8 cellular contexts compared by ENCODE assay signal in genomic region chr18:79069792-79070151, GRCh38. TPM values are rescaled to one million over a fixed set of nuclear protein-coding genes. Genes with fewer than 3 reads are reported as not detected.
DNase-seq lines count a peak whose midpoint lies in the region; ATAC-seq and TF ChIP-seq lines count a peak whose summit lies in the region.

No MANE protein-coding gene starts in this region.

- peaks cover 26% of the 10 kb centered on the region for H3K4me1 Mint-ChIP-seq in activated T-helper 2 cell treated with anti-CD3 and anti-CD28 coated beads, Interferon-gamma antibody, Interleukin-2, Interleukin-4, amounts not matched to agents 10 μg/mL and 5 μg/mL and 100 μg/mL, durations not matched to agents 14 hours and 24 hours and 36 hours (ENCODE audit: low read depth)

- H3K36me3 ChIP-seq in left ventricle myocardium inferior (no peaks in the 10 kb centered on the region), iPS-20b (ENCODE audit: insufficient read depth, low read depth, low read length) (no peaks in the 10 kb centered on the region)

- peaks cover 25% of the 10 kb centered on the region for H3K9me3 Mint-ChIP-seq in activated T-helper 2 cell treated with anti-CD3 and anti-CD28 coated beads, Interferon-gamma antibody, Interleukin-2, Interleukin-4, amounts not matched to agents 10 μg/mL and 5 μg/mL and 100 μg/mL, durations not matched to agents 14 hours and 24 hours and 36 hours

- peaks cover 51% of the 10 kb centered on the region for H3K36me3 Mint-ChIP-seq in activated T-helper 2 cell treated with anti-CD3 and anti-CD28 coated beads, Interferon-gamma antibody, Interleukin-2, Interleukin-4, amounts not matched to agents 10 μg/mL and 5 μg/mL and 100 μg/mL, durations not matched to agents 14 hours and 24 hours and 36 hours (ENCODE audit: low read depth)

- intact Hi-C loops in left ventricle myocardium inferior (cut with micrococcal nuclease) = no loop called here
- intact Hi-C loops in Right ventricle myocardium inferior (cut with DNase I) = loop anchor here (5.0 kb wide), 2 partner anchors 323 to 613 kb away; no protein-coding TSS in a partner anchor
- intact Hi-C loops in activated T-helper 2 cell treated with anti-CD3 and anti-CD28 coated beads, Interferon-gamma antibody, Interleukin-2, Interleukin-4, amounts not matched to agents 10 μg/mL and 5 μg/mL and 100 μg/mL, durations not matched to agents 14 hours and 24 hours and 36 hours (cut with micrococcal nuclease) = loop anchor here (1.0 to 10.0 kb wide), 4 partner anchors 175 to 610 kb away; partner anchors contain the start of genes CTDP1 and NFATC1

- peaks cover 42% of the 10 kb centered on the region for H3K4me1 ChIP-seq in left ventricle myocardium inferior
- H3K4me1 ChIP-seq in iPS-20b (ENCODE audit: insufficient read depth, low read length) = no peaks in the 10 kb centered on the region

- peak overlapping the region; percentile 84 for H3K27ac Mint-ChIP-seq in activated T-helper 2 cell treated with anti-CD3 and anti-CD28 coated beads, Interferon-gamma antibody, Interleukin-2, Interleukin-4, amounts not matched to agents 10 μg/mL and 5 μg/mL and 100 μg/mL, durations not matched to agents 14 hours and 24 hours and 36 hours

- no peaks in the 10 kb centered on the region for H3K27me3 ChIP-seq in left ventricle myocardium inferior (ENCODE audit: low read depth)
- peaks cover 30% of the 10 kb centered on the region for H3K27me3 ChIP-seq in iPS-20b (ENCODE audit: insufficient read depth, low read length)

- H3K27ac ChIP-seq in left ventricle myocardium inferior (replicated peaks) (peak overlapping the region; percentile 94), iPS-20b (ENCODE audit: low read length) (peak overlapping the region; percentile 53), substantia nigra (ENCODE audit: low read depth, low read length, poor library complexity, severe bottlenecking) (peak overlapping the region; percentile 83)

- H3K9me3 ChIP-seq in left ventricle myocardium inferior (replicated peaks) = peaks cover 11% of the 10 kb centered on the region
- peaks cover 8% of the 10 kb centered on the region for H3K9me3 ChIP-seq in iPS-20b (ENCODE audit: insufficient read depth, low read depth, low read length)

- DNase-seq in left ventricle myocardium inferior (no peak), Right ventricle myocardium inferior (ENCODE audit: missing footprints) (no peak), substantia nigra (lab: John Stamatoyannopoulos, UW) (no peak), occipital lobe (lab: John Stamatoyannopoulos, UW) (no peak)
- no peak for DNase-seq in activated T-helper 2 cell treated with anti-CD3 and anti-CD28 coated beads, Interferon-gamma antibody, Interleukin-2, Interleukin-4, amounts not matched to agents 10 μg/mL and 5 μg/mL and 100 μg/mL, durations not matched to agents 14 hours and 24 hours and 36 hours (ENCODE audit: low spot score)
- DNase-seq in stimulated activated CD4-positive, alpha-beta T cell treated with anti-CD3 and anti-CD28 coated beads, Interleukin-4, amount 100 ng/mL, for 1 hour = no peak

- H3K4me3 ChIP-seq in left ventricle myocardium inferior (peak overlapping the region; percentile 90), iPS-20b (ENCODE audit: low read length) (peak overlapping the region; percentile 87)

- no peak for ATAC-seq in Right ventricle myocardium inferior
- no peak for ATAC-seq in GM19035 (IDR thresholded peaks at IDR 0.05; ENCODE audit: unreplicated experiment)

- peaks cover 20% of the 10 kb centered on the region for H3K27me3 Mint-ChIP-seq in activated T-helper 2 cell treated with anti-CD3 and anti-CD28 coated beads, Interferon-gamma antibody, Interleukin-2, Interleukin-4, amounts not matched to agents 10 μg/mL and 5 μg/mL and 100 μg/mL, durations not matched to agents 14 hours and 24 hours and 36 hours (ENCODE audit: low read depth)

- TF ChIP-seq CTCF in left ventricle myocardium inferior (IDR thresholded peaks at IDR 0.05; ENCODE audit: borderline replicate concordance) = no peak

- peak overlapping the region; percentile 83 for H3K4me3 Mint-ChIP-seq in activated T-helper 2 cell treated with anti-CD3 and anti-CD28 coated beads, Interferon-gamma antibody, Interleukin-2, Interleukin-4, amounts not matched to agents 10 μg/mL and 5 μg/mL and 100 μg/mL, durations not matched to agents 14 hours and 24 hours and 36 hours (ENCODE audit: low read depth)

- H3K9ac ChIP-seq in iPS-20b (ENCODE audit: low read depth, low read length) = peak overlapping the region; percentile 92

RNA-seq across cellular contexts. Expression of gene ATP9B, which starts 0.6 kb away (rescaled TPM):
- total RNA-seq in left ventricle myocardium inferior (12.6 TPM), Right ventricle myocardium inferior (11.7 TPM), occipital lobe (69.1 TPM)
- 27.6 and 29.8 TPM in 2 replicates for total RNA-seq in activated T-helper 2 cell treated with anti-CD3 and anti-CD28 coated beads, Interferon-gamma antibody, Interleukin-2, Interleukin-4, amounts not matched to agents 10 μg/mL and 5 μg/mL and 100 μg/mL, durations not matched to agents 14 hours and 24 hours and 36 hours
